ENCODE assay signal across 17 cellular contexts in genomic region chr2:239871481-239872435, GRCh38.
DNase-seq lines count a peak whose midpoint lies in the region; ATAC-seq and TF ChIP-seq lines count a peak whose summit lies in the region.
"Had no signal": no experiment of that assay in that cellular context is flagged by ENCODE, and none has a peak within 500 bp of the region (broad histone marks: within the 10 kb centered on the region; RNA-seq: fewer than 3 reads in every experiment).

No MANE protein-coding gene starts in this region.

- no peak overlapping the region for H3K27ac Mint-ChIP-seq in activated CD4-positive, alpha-beta memory T cell treated with anti-CD3 and anti-CD28 coated beads, Interleukin-2, amount 10 ng/mL, durations not matched to agents 7 days and 5 days
- no peak overlapping the region for H3K27ac Mint-ChIP-seq in activated CD4-positive, alpha-beta memory T cell treated with anti-CD3 and anti-CD28 coated beads for 36 hours
- H3K27ac Mint-ChIP-seq in GM23338 = no peak overlapping the region
- no peak overlapping the region for H3K27ac Mint-ChIP-seq in stimulated activated effector memory CD8-positive, alpha-beta T cell treated with anti-CD3 and anti-CD28 coated beads, Interleukin-12 subunit alpha, Interleukin-12 subunit beta, amount 100 ng/mL, for 72 hours
- H3K27ac Mint-ChIP-seq: CD8-positive, alpha-beta T cell had no signal

- no peak for TF ChIP-seq CTCF in GM23338 (conservative IDR thresholded peaks at IDR 0.05; ENCODE audit: low read depth in 2 of 2)

- peaks cover 2% of the 10 kb centered on the region for H3K4me1 Mint-ChIP-seq in activated CD4-positive, alpha-beta memory T cell treated with anti-CD3 and anti-CD28 coated beads, Interleukin-2, amount 10 ng/mL, durations not matched to agents 7 days and 5 days
- no peaks in the 10 kb centered on the region for H3K4me1 Mint-ChIP-seq in activated CD4-positive, alpha-beta memory T cell treated with anti-CD3 and anti-CD28 coated beads for 36 hours (ENCODE audit: low read depth)
- peaks cover 12% of the 10 kb centered on the region for H3K4me1 Mint-ChIP-seq in GM23338
- H3K4me1 Mint-ChIP-seq in stimulated activated effector memory CD8-positive, alpha-beta T cell treated with anti-CD3 and anti-CD28 coated beads, Interleukin-12 subunit alpha, Interleukin-12 subunit beta, amount 100 ng/mL, for 72 hours = no peaks in the 10 kb centered on the region

- H3K4me3 ChIP-seq in GM23338 = no peak overlapping the region

- no peaks in the 10 kb centered on the region for H3K27me3 ChIP-seq in GM23338 (ENCODE audit: insufficient read depth)

- peak; percentile 11 for DNase-seq in activated CD4-positive, alpha-beta memory T cell treated with anti-CD3 and anti-CD28 coated beads, Interleukin-2, amount 10 ng/mL, durations not matched to agents 7 days and 5 days
- DNase-seq in activated CD4-positive, alpha-beta memory T cell treated with anti-CD3 and anti-CD28 coated beads for 36 hours = no peak
- no peak for DNase-seq in GM23338 (ENCODE audit: low spot score)
- DNase-seq in left lobe of liver (ENCODE audit: low spot score) = peak; percentile 28
- DNase-seq in stimulated activated effector memory CD8-positive, alpha-beta T cell treated with anti-CD3 and anti-CD28 coated beads, Interleukin-12 subunit alpha, Interleukin-12 subunit beta, amount 100 ng/mL, for 72 hours (ENCODE audit: low spot score in 2 of 2) = no peak
- DNase-seq in SKM-1 (lab: John Stamatoyannopoulos, UW; ENCODE audit: unreplicated experiment) = no peak
- no peak for DNase-seq in stimulated activated CD4-positive, alpha-beta T cell treated with anti-CD3 and anti-CD28 coated beads, Interleukin-2, amount 100 ng/mL, for 24 hours
- DNase-seq: KBM-7; NCI-H1417 treated with DMSO at 0.1 percent for 48 hours; NCI-H1930; NK-92 treated with Interleukin-12 subunit alpha and Interleukin-12 subunit beta, amount 100 ng/mL, for 24 hours; OCI-M1; RPMI8226 had no signal

- H3K79me2 ChIP-seq in GM23338 (replicated peaks; ENCODE audit: insufficient read depth) = no peaks in the 10 kb centered on the region

- H3K4me2 ChIP-seq in GM23338 = no peak overlapping the region

- peaks cover 21% of the 10 kb centered on the region for H3F3A ChIP-seq in GM23338 (replicated peaks; ENCODE audit: low read depth)

- POLR2A ChIA-PET in activated CD4-positive, alpha-beta memory T cell treated with anti-CD3 and anti-CD28 coated beads, Interleukin-2, amount 10 ng/mL, durations not matched to agents 7 days and 5 days (lab: Charles Lee) = no interaction called here
- POLR2A ChIA-PET in activated CD4-positive, alpha-beta memory T cell treated with anti-CD3 and anti-CD28 coated beads for 36 hours (lab: Charles Lee) = no interaction called here

- no peaks in the 10 kb centered on the region for H3K36me3 ChIP-seq in GM23338 (ENCODE audit: insufficient read depth)

- no peaks in the 10 kb centered on the region; the same call in 1 of the 2 replicates for H3K4me1 ChIP-seq in GM23338 (ENCODE audit: insufficient read depth)

- no peaks in the 10 kb centered on the region; the same call in 1 of the 2 replicates for H3K9me2 ChIP-seq in GM23338 (ENCODE audit: insufficient read depth)

- H4K20me1 ChIP-seq in GM23338 (replicated peaks; ENCODE audit: insufficient read depth) = no peaks in the 10 kb centered on the region

- H3K27me3 Mint-ChIP-seq in activated CD4-positive, alpha-beta memory T cell treated with anti-CD3 and anti-CD28 coated beads, Interleukin-2, amount 10 ng/mL, durations not matched to agents 7 days and 5 days = peaks cover 4% of the 10 kb centered on the region
- peaks cover 2% of the 10 kb centered on the region for H3K27me3 Mint-ChIP-seq in activated CD4-positive, alpha-beta memory T cell treated with anti-CD3 and anti-CD28 coated beads for 36 hours
- H3K27me3 Mint-ChIP-seq in GM23338 (ENCODE audit: insufficient read depth, low read depth, poor library complexity) = peaks cover 2% of the 10 kb centered on the region

- no peaks in the 10 kb centered on the region for H3K9me3 Mint-ChIP-seq in activated CD4-positive, alpha-beta memory T cell treated with anti-CD3 and anti-CD28 coated beads, Interleukin-2, amount 10 ng/mL, durations not matched to agents 7 days and 5 days
- H3K9me3 Mint-ChIP-seq in activated CD4-positive, alpha-beta memory T cell treated with anti-CD3 and anti-CD28 coated beads for 36 hours = no peaks in the 10 kb centered on the region
- no peaks in the 10 kb centered on the region for H3K9me3 Mint-ChIP-seq in GM23338
- no peaks in the 10 kb centered on the region for H3K9me3 Mint-ChIP-seq in stimulated activated effector memory CD8-positive, alpha-beta T cell treated with anti-CD3 and anti-CD28 coated beads, Interleukin-12 subunit alpha, Interleukin-12 subunit beta, amount 100 ng/mL, for 72 hours
- H3K9me3 Mint-ChIP-seq: CD8-positive, alpha-beta T cell had no signal

- H3K4me3 Mint-ChIP-seq in activated CD4-positive, alpha-beta memory T cell treated with anti-CD3 and anti-CD28 coated beads, Interleukin-2, amount 10 ng/mL, durations not matched to agents 7 days and 5 days = no peak overlapping the region
- H3K4me3 Mint-ChIP-seq in activated CD4-positive, alpha-beta memory T cell treated with anti-CD3 and anti-CD28 coated beads for 36 hours = no peak overlapping the region
- H3K4me3 Mint-ChIP-seq in GM23338 = no peak overlapping the region
- H3K4me3 Mint-ChIP-seq in stimulated activated effector memory CD8-positive, alpha-beta T cell treated with anti-CD3 and anti-CD28 coated beads, Interleukin-12 subunit alpha, Interleukin-12 subunit beta, amount 100 ng/mL, for 72 hours = no peak overlapping the region
- H3K4me3 Mint-ChIP-seq: CD8-positive, alpha-beta T cell had no signal

- no peak overlapping the region for H2AFZ ChIP-seq in GM23338

- peak; percentile 42 for ATAC-seq in GM23338
- no peak for ATAC-seq in left lobe of liver
- peak; percentile 31 for ATAC-seq in stimulated activated effector memory CD8-positive, alpha-beta T cell treated with anti-CD3 and anti-CD28 coated beads, Interleukin-12 subunit alpha, Interleukin-12 subunit beta, amount 100 ng/mL, for 72 hours
- ATAC-seq in HG03432 (IDR thresholded peaks at IDR 0.05; ENCODE audit: unreplicated experiment) = no peak
- ATAC-seq: CD8-positive, alpha-beta T cell; HCT116 had no signal

- CTCF ChIA-PET in activated CD4-positive, alpha-beta memory T cell treated with anti-CD3 and anti-CD28 coated beads, Interleukin-2, amount 10 ng/mL, durations not matched to agents 7 days and 5 days (lab: Charles Lee) = no interaction called here
- CTCF ChIA-PET in activated CD4-positive, alpha-beta memory T cell treated with anti-CD3 and anti-CD28 coated beads for 36 hours (lab: Charles Lee) = no interaction called here

- H3K27ac ChIP-seq in GM23338 (ENCODE audit: low read depth) = no peak overlapping the region
- H3K27ac ChIP-seq: 22Rv1 had no signal

- no peaks in the 10 kb centered on the region for H3K36me3 Mint-ChIP-seq in activated CD4-positive, alpha-beta memory T cell treated with anti-CD3 and anti-CD28 coated beads, Interleukin-2, amount 10 ng/mL, durations not matched to agents 7 days and 5 days (ENCODE audit: low read depth)
- no peaks in the 10 kb centered on the region for H3K36me3 Mint-ChIP-seq in activated CD4-positive, alpha-beta memory T cell treated with anti-CD3 and anti-CD28 coated beads for 36 hours
- no peaks in the 10 kb centered on the region for H3K36me3 Mint-ChIP-seq in GM23338 (ENCODE audit: low read depth)
- H3K36me3 Mint-ChIP-seq in stimulated activated effector memory CD8-positive, alpha-beta T cell treated with anti-CD3 and anti-CD28 coated beads, Interleukin-12 subunit alpha, Interleukin-12 subunit beta, amount 100 ng/mL, for 72 hours = no peaks in the 10 kb centered on the region
- H3K36me3 Mint-ChIP-seq: CD8-positive, alpha-beta T cell had no signal

- intact Hi-C loops in activated CD4-positive, alpha-beta memory T cell treated with anti-CD3 and anti-CD28 coated beads for 36 hours (cut with micrococcal nuclease) = no loop called here

TF ChIP-seq in GM23338, 12 proteins besides CTCF, POLR2A, EP300 and RAD21 (continues in another document):
- TF ChIP-seq, protein P1, sequence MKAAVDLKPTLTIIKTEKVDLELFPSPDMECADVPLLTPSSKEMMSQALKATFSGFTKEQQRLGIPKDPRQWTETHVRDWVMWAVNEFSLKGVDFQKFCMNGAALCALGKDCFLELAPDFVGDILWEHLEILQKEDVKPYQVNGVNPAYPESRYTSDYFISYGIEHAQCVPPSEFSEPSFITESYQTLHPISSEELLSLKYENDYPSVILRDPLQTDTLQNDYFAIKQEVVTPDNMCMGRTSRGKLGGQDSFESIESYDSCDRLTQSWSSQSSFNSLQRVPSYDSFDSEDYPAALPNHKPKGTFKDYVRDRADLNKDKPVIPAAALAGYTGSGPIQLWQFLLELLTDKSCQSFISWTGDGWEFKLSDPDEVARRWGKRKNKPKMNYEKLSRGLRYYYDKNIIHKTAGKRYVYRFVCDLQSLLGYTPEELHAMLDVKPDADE (IDR thresholded peaks at IDR 0.05) = no peak
- TF ChIP-seq JUNB (IDR thresholded peaks at IDR 0.05; ENCODE audit: unreplicated experiment) = no peak
- TF ChIP-seq ZNF114 (CRISPR knock-in tag; IDR thresholded peaks at IDR 0.05) = no peak

Comparison
In these comparisons a context has a peak if more than half of its experiments do, and no peak if none do; other contexts are left out.
1. DNase-seq: peak in activated CD4-positive, alpha-beta memory T cell treated with anti-CD3 and anti-CD28 coated beads, Interleukin-2, amount 10 ng/mL, durations not matched to agents 7 days and 5 days (single experiment) and left lobe of liver (single experiment); none in activated CD4-positive, alpha-beta memory T cell treated with anti-CD3 and anti-CD28 coated beads for 36 hours (single experiment), GM23338 (single experiment), stimulated activated effector memory CD8-positive, alpha-beta T cell treated with anti-CD3 and anti-CD28 coated beads, Interleukin-12 subunit alpha, Interleukin-12 subunit beta, amount 100 ng/mL, for 72 hours (0 of 2), SKM-1 (single experiment) and stimulated activated CD4-positive, alpha-beta T cell treated with anti-CD3 and anti-CD28 coated beads, Interleukin-2, amount 100 ng/mL, for 24 hours (0 of 2).
2. ATAC-seq: peak in GM23338 (single experiment) and stimulated activated effector memory CD8-positive, alpha-beta T cell treated with anti-CD3 and anti-CD28 coated beads, Interleukin-12 subunit alpha, Interleukin-12 subunit beta, amount 100 ng/mL, for 72 hours (single experiment); none in left lobe of liver (single experiment) and HG03432 (single experiment).